Comparison of ENCODE assay signal across 22 cellular contexts in genomic region chr17:4407216-4407615, GRCh38. TPM values are rescaled to one million over a fixed set of nuclear protein-coding genes. Genes with fewer than 3 reads are reported as not detected.
DNase-seq lines count a peak whose midpoint lies in the region; ATAC-seq, FAIRE-seq and TF ChIP-seq lines count a peak whose summit lies in the region.
"Had no signal": no experiment of that assay in that cellular context is flagged by ENCODE, and none has a peak within 500 bp of the region (broad histone marks: within the 10 kb centered on the region; RNA-seq: fewer than 3 reads in every experiment).

No MANE protein-coding gene starts in this region.

- ATAC-seq in esophagus mucosa: peak; percentile 11
- ATAC-seq: HepG2 had no signal

- no peak overlapping the region for H3K4me2 ChIP-seq in OCI-LY7 (ENCODE audit: low read length)
- H3K4me2 ChIP-seq: BLaER1, SK-N-SH had no signal

- no peaks in the 10 kb centered on the region for H3K9me2 ChIP-seq in OCI-LY7 (ENCODE audit: insufficient read depth, low read length)
- H3K9me2 ChIP-seq: SK-N-SH had no signal

- DNase-seq in GM12891 (ENCODE audit: insufficient read length, low spot score) (no peak), NCI-H226 (peak; percentile 83), myocyte (ENCODE audit: low read depth) (peak; percentile 14), OCI-LY7 (ENCODE audit: low spot score) (no peak), NCI-H446 (lab: John Stamatoyannopoulos, UW) (no peak)
- DNase-seq in stimulated activated CD4-positive, alpha-beta T cell treated with anti-CD3 and anti-CD28 coated beads, Interleukin-1b, Interleukin-23, amount 100 ng/mL, for 48 hours: no peak
- DNase-seq: CD4-positive, alpha-beta memory T cell; DMS153; EL; H9; KG1; NCI-H187 treated with DMSO at 0.1 percent for 48 hours; NCI-H748 treated with DMSO at 0.1 percent for 48 hours; NK-92 treated with Interleukin-12 subunit alpha and Interleukin-12 subunit beta, amount 100 ng/mL, for 24 hours; RPMI8226; SHP77 treated with DMSO at 0.1 percent for 48 hours; SK-N-SH had no signal

- BruUV-seq in OCI-LY7 (replicated peaks; lab: Mats Ljungman, UMichigan): no TSS peak

- no peaks in the 10 kb centered on the region for H4K20me1 ChIP-seq in OCI-LY7 (ENCODE audit: insufficient read depth, low read length)
- H4K20me1 ChIP-seq: BLaER1 had no signal

- no peaks in the 10 kb centered on the region for H3K9me3 ChIP-seq in OCI-LY7 (ENCODE audit: low read length)
- H3K9me3 ChIP-seq: BLaER1, SK-N-SH had no signal

- POLR2A ChIA-PET in OCI-LY7 (lab: Charles Lee): interaction anchor here (0.8 to 1.5 kb wide), 2 partner anchors 135 to 192 kb away, joined by 4 read pairs; no protein-coding TSS in a partner anchor

- peak; percentile 9 for FAIRE-seq in GM12891 (lab: Jason Lieb, UNC)
- FAIRE-seq: HepG2 had no signal

- peaks cover 24% of the 10 kb centered on the region for H3K4me1 ChIP-seq in OCI-LY7 (ENCODE audit: insufficient read depth, low read length, poor library complexity, severe bottlenecking)

- H3K27ac ChIP-seq in OCI-LY7 (ENCODE audit: low read depth, low read length, poor library complexity, severe bottlenecking): no peak overlapping the region
- H3K27ac ChIP-seq: BLaER1 had no signal

- intact Hi-C loops in OCI-LY7 (cut with micrococcal nuclease; ENCODE audit: unreplicated experiment): no loop called here

- no peaks in the 10 kb centered on the region for H3K36me3 ChIP-seq in OCI-LY7 (ENCODE audit: insufficient read depth, low read length)
- H3K36me3 ChIP-seq: BLaER1 had no signal

- no peak for TF ChIP-seq POLR2A in GM12891 (IDR thresholded peaks at IDR 0.05; ENCODE audit: low read depth, low read length)

- CTCF ChIA-PET in OCI-LY7 (lab: Charles Lee; ENCODE audit: unreplicated experiment): interaction anchor here (1.4 kb wide), 1 partner anchor 11 kb away, joined by 5 read pairs; no protein-coding TSS in a partner anchor

- no peak overlapping the region for H2AFZ ChIP-seq in OCI-LY7 (ENCODE audit: low read length)

- TF ChIP-seq CTCF in OCI-LY7 (conservative IDR thresholded peaks at IDR 0.05; ENCODE audit: low read length): no peak

- H3K4me3 ChIP-seq in OCI-LY7 (ENCODE audit: low read depth, low read length, poor library complexity, severe bottlenecking): no peak overlapping the region
- H3K4me3 ChIP-seq: BLaER1 had no signal

- no peaks in the 10 kb centered on the region for H3K79me2 ChIP-seq in OCI-LY7 (ENCODE audit: insufficient read depth, low read depth, low read length)

TF ChIP-seq in GM12891, 5 proteins besides CTCF, POLR2A, EP300 and RAD21:
- TF ChIP-seq POLR2AphosphoS5 (IDR thresholded peaks at IDR 0.05; ENCODE audit: low read depth, low read length) (no peak), SPI1 (IDR thresholded peaks at IDR 0.05; ENCODE audit: low read depth, low read length) (no peak), PAX5 (IDR thresholded peaks at IDR 0.05; ENCODE audit: insufficient read depth, low read length, severe bottlenecking) (no peak), TAF1 (IDR thresholded peaks at IDR 0.05; ENCODE audit: low read depth, low read length) (no peak), POU2F2 (IDR thresholded peaks at IDR 0.05; ENCODE audit: low read depth, low read length) (no peak)
TF ChIP-seq in GM12891: peak in this region for 0.

RNA-seq across cellular contexts. Expression of gene SPNS3, which starts 26.5 kb away (rescaled TPM):
- polyA plus RNA-seq in GM12891 (2012; ENCODE audit: low read depth, missing spikeins): 1.3 TPM
- total RNA-seq in esophagus mucosa (0.48 TPM), myocyte (not detected in 2 replicates), OCI-LY7 (2022) (52.3 and 54.6 TPM in 2 replicates)
- polyA plus RNA-seq in myocyte (2012): not detected
- 43.8 and 51.2 TPM in 2 replicates for total RNA-seq in OCI-LY7 (2014; rRNA removed; shearing (Covaris generic))
- total RNA-seq: A673, H9, HepG2, NCI-H460 had no signal
- polyA plus RNA-seq: HepG2 had no signal

RNA-seq across cellular contexts. Expression of gene UBE2G1, which starts 40.7 kb away (rescaled TPM):
- 48.9 TPM for polyA plus RNA-seq in GM12891 (2012; ENCODE audit: low read depth, missing spikeins)
- 93.4 TPM for total RNA-seq in esophagus mucosa
- 74.5 and 75.0 TPM in 2 replicates for total RNA-seq in myocyte
- polyA plus RNA-seq in myocyte (2012): 35.2 TPM
- total RNA-seq in OCI-LY7 (2014; rRNA removed; shearing (Covaris generic)): 115 and 124 TPM in 2 replicates
- 216 and 222 TPM in 2 replicates for total RNA-seq in OCI-LY7 (2022)

Comparison
In these comparisons a context has a peak if more than half of its experiments do, and no peak if none do; other contexts are left out.
1. DNase-seq: peak in NCI-H226 (single experiment) and myocyte (single experiment); none in GM12891 (single experiment), OCI-LY7 (single experiment), NCI-H446 (0 of 2) and stimulated activated CD4-positive, alpha-beta T cell treated with anti-CD3 and anti-CD28 coated beads, Interleukin-1b, Interleukin-23, amount 100 ng/mL, for 48 hours (single experiment).
2. RNA of gene SPNS3, which starts 26.5 kb away (total RNA-seq): 43.8 to 54.6 TPM in OCI-LY7; 0.48 TPM in esophagus mucosa (single experiment) and not detected in myocyte; every median in the first group is over 10 times any median in the second.